ENCODE assay signal across 1 cellular context in the genomic region with DNA sequence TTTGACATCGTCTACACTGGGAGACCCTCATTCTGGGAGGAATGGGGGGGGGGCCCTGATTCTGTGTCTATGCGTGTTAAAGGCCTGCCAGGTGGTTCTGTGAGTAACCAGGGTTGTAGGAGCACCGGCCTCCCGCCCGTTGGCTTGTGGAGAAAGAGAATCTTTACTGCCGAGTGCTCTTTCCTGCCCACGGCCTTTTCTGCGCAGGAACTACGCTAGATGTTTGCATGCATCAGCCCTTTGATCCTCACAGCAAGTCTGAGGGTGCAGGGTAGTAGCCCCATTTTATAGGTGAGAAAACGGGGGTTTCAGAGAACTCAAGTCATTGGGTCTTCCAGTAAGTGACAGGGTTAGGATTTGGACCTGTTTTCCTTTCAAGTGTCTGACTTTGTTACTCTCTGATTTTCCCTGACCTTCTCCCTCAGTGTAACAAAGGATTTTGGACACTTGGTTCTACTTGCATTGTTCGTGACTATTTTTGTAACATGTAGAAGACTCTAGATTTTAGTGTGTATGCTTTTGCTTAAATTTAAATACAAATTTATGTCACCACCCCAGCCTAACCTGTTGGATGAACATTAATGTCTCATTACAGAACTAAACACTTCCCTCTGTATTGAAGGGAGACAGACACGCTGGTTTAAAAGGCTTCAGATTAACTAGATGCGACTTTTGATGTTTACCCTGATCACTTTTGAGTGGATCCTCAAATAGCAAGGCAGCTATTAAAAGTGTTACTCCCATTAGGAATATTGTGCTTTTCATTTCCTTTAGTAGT.
TF ChIP-seq lines count a peak whose summit lies in the region.

No MANE protein-coding gene starts in this region.

TF ChIP-seq in GM23338, 12 proteins besides CTCF, POLR2A, EP300 and RAD21 (continued from another document):
- TF ChIP-seq, protein P1, sequence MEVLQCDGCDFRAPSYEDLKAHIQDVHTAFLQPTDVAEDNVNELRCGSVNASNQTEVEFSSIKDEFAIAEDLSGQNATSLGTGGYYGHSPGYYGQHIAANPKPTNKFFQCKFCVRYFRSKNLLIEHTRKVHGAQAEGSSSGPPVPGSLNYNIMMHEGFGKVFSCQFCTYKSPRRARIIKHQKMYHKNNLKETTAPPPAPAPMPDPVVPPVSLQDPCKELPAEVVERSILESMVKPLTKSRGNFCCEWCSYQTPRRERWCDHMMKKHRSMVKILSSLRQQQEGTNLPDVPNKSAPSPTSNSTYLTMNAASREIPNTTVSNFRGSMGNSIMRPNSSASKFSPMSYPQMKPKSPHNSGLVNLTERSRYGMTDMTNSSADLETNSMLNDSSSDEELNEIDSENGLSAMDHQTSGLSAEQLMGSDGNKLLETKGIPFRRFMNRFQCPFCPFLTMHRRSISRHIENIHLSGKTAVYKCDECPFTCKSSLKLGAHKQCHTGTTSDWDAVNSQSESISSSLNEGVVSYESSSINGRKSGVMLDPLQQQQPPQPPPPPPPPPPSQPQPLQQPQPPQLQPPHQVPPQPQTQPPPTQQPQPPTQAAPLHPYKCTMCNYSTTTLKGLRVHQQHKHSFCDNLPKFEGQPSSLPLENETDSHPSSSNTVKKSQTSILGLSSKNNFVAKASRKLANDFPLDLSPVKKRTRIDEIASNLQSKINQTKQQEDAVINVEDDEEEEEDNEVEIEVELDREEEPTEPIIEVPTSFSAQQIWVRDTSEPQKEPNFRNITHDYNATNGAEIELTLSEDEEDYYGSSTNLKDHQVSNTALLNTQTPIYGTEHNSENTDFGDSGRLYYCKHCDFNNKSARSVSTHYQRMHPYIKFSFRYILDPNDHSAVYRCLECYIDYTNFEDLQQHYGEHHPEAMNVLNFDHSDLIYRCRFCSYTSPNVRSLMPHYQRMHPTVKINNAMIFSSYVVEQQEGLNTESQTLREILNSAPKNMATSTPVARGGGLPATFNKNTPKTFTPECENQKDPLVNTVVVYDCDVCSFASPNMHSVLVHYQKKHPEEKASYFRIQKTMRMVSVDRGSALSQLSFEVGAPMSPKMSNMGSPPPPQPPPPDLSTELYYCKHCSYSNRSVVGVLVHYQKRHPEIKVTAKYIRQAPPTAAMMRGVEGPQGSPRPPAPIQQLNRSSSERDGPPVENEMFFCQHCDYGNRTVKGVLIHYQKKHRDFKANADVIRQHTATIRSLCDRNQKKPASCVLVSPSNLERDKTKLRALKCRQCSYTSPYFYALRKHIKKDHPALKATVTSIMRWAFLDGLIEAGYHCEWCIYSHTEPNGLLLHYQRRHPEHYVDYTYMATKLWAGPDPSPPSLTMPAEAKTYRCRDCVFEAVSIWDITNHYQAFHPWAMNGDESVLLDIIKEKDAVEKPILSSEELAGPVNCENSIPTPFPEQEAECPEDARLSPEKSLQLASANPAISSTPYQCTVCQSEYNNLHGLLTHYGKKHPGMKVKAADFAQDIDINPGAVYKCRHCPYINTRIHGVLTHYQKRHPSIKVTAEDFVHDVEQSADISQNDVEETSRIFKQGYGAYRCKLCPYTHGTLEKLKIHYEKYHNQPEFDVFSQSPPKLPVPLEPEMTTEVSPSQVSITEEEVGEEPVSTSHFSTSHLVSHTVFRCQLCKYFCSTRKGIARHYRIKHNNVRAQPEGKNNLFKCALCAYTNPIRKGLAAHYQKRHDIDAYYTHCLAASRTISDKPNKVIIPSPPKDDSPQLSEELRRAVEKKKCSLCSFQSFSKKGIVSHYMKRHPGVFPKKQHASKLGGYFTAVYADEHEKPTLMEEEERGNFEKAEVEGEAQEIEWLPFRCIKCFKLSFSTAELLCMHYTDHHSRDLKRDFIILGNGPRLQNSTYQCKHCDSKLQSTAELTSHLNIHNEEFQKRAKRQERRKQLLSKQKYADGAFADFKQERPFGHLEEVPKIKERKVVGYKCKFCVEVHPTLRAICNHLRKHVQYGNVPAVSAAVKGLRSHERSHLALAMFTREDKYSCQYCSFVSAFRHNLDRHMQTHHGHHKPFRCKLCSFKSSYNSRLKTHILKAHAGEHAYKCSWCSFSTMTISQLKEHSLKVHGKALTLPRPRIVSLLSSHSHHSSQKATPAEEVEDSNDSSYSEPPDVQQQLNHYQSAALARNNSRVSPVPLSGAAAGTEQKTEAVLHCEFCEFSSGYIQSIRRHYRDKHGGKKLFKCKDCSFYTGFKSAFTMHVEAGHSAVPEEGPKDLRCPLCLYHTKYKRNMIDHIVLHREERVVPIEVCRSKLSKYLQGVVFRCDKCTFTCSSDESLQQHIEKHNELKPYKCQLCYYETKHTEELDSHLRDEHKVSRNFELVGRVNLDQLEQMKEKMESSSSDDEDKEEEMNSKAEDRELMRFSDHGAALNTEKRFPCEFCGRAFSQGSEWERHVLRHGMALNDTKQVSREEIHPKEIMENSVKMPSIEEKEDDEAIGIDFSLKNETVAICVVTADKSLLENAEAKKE (CRISPR knock-in tag; IDR thresholded peaks at IDR 0.05): no peak
- TF ChIP-seq POLR2AphosphoS5 (IDR thresholded peaks at IDR 0.05; ENCODE audit: low read depth): no peak
- TF ChIP-seq, protein P2, sequence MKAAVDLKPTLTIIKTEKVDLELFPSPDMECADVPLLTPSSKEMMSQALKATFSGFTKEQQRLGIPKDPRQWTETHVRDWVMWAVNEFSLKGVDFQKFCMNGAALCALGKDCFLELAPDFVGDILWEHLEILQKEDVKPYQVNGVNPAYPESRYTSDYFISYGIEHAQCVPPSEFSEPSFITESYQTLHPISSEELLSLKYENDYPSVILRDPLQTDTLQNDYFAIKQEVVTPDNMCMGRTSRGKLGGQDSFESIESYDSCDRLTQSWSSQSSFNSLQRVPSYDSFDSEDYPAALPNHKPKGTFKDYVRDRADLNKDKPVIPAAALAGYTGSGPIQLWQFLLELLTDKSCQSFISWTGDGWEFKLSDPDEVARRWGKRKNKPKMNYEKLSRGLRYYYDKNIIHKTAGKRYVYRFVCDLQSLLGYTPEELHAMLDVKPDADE (IDR thresholded peaks at IDR 0.05): no peak
- TF ChIP-seq, protein P3, sequence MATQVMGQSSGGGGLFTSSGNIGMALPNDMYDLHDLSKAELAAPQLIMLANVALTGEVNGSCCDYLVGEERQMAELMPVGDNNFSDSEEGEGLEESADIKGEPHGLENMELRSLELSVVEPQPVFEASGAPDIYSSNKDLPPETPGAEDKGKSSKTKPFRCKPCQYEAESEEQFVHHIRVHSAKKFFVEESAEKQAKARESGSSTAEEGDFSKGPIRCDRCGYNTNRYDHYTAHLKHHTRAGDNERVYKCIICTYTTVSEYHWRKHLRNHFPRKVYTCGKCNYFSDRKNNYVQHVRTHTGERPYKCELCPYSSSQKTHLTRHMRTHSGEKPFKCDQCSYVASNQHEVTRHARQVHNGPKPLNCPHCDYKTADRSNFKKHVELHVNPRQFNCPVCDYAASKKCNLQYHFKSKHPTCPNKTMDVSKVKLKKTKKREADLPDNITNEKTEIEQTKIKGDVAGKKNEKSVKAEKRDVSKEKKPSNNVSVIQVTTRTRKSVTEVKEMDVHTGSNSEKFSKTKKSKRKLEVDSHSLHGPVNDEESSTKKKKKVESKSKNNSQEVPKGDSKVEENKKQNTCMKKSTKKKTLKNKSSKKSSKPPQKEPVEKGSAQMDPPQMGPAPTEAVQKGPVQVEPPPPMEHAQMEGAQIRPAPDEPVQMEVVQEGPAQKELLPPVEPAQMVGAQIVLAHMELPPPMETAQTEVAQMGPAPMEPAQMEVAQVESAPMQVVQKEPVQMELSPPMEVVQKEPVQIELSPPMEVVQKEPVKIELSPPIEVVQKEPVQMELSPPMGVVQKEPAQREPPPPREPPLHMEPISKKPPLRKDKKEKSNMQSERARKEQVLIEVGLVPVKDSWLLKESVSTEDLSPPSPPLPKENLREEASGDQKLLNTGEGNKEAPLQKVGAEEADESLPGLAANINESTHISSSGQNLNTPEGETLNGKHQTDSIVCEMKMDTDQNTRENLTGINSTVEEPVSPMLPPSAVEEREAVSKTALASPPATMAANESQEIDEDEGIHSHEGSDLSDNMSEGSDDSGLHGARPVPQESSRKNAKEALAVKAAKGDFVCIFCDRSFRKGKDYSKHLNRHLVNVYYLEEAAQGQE (IDR thresholded peaks at IDR 0.05; ENCODE audit: unreplicated experiment): no peak
- TF ChIP-seq ZNF331 (CRISPR knock-in tag; IDR thresholded peaks at IDR 0.05; ENCODE audit: low read depth): no peak
- no peak for TF ChIP-seq EZH2phosphoT487 (IDR thresholded peaks at IDR 0.05; ENCODE audit: unreplicated experiment)
